7 cellular contexts compared by ENCODE assay signal in the genomic region with DNA sequence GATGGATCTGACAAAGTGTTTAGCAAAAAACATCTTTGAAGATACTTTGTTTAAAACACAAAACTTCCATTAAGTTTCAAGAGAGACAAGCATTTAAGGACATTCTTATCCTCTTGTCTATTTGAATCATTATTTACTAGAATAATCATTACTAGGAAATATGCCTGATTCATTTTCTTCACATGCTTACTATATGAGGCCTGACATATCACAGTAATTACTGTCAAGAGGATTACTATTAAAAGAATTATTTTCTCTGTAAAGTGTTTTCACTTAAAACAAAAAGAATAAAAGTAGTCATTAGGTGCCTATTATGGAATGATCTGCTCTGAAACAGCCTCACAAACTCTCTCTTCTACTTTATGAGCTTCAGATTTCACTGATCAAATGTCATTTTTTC.
"Had no signal": no experiment of that assay in that cellular context is flagged by ENCODE, and none has a peak within 500 bp of the region (broad histone marks: within the 10 kb centered on the region; RNA-seq: fewer than 3 reads in every experiment).

No MANE protein-coding gene starts in this region.

- H3K27me3 Mint-ChIP-seq: IgD-negative memory B cell had no signal

- H3K4me3 Mint-ChIP-seq: IgD-negative memory B cell had no signal

- FAIRE-seq: HepG2, HTR-8/SVneo, K562 had no signal

- H3K4me3 ChIP-seq: K562 had no signal

- DNase-seq: IMR-90, KBM-7 had no signal

- ATAC-seq: HepG2, K562 had no signal

- H3K27ac ChIP-seq: HL-60 had no signal

- H3K27ac Mint-ChIP-seq: IgD-negative memory B cell had no signal
